8 cellular contexts compared by ENCODE assay signal in the genomic region with DNA sequence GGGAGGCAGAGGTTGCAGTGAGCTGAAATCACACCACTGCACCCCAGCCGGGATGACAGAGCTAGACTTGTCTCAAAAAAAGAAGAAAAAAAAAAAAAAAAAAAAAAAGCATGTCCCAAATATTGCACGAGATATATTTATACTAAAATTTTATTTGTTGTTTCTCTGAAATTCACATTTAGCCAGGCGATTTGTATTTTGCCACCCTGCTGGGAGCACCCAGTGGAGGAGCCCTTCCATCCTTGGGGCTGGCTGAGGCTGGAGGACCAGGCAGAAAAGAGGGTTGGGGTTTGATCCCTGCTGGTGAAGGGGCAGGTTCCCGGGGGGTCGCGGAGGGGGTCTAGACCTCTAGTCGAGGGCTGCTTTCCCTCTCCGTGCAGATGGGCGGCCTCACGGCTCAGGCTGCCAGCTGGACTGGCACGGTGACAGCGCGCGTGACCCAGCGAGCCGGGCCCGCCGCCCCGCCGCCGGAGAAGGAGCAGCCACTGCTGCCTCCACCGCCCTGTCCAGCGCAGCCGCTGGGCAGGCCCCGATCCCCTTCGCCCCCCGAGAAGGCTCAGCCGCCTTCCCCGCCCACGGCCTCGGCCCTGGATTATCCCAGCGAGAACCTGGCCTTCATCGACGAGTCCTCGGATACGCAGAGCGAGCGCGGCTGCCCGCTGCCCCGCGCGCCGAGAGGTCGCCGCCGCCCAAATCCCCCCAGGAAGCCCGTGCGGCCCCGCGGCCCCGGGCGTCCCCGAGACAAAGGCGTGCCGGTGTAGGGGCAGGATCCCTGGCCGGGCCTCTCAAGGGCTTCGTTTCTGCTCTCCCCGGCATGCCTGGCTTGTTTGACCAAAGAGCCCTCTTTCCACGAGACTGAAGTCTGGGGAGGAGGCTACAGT. TPM values are rescaled to one million over a fixed set of nuclear protein-coding genes. Genes with fewer than 3 reads are reported as not detected.
DNase-seq lines count a peak whose midpoint lies in the region; ATAC-seq, FAIRE-seq and TF ChIP-seq lines count a peak whose summit lies in the region.

No MANE protein-coding gene starts in this region.

- no peaks in the 10 kb centered on the region for H3K36me3 ChIP-seq in BLaER1 treated with 17β-estradiol and CSF1 and Interleukin-3, amounts not matched to agents 10 nM and 100 nM
- no peaks in the 10 kb centered on the region for H3K36me3 ChIP-seq in Peyer's patch
- H3K36me3 ChIP-seq in pancreas: no peaks in the 10 kb centered on the region
- H3K36me3 ChIP-seq in OCI-LY7 (ENCODE audit: insufficient read depth, low read length): no peaks in the 10 kb centered on the region

- peaks cover 27 to 43% (median 32%) of the 10 kb centered on the region in 10 experiments for H3K4me1 ChIP-seq in BLaER1 treated with 17β-estradiol and CSF1 and Interleukin-3, amounts not matched to agents 10 nM and 100 nM
- peaks cover 3 to 29% (median 25%) of the 10 kb centered on the region in 4 donors for H3K4me1 ChIP-seq in Peyer's patch
- H3K4me1 ChIP-seq in pancreas: peaks cover 10 to 24% (median 11%) of the 10 kb centered on the region in 3 donors
- peaks cover 19% of the 10 kb centered on the region for H3K4me1 ChIP-seq in OCI-LY7 (ENCODE audit: insufficient read depth, low read length, poor library complexity, severe bottlenecking)

- H2AFZ ChIP-seq in OCI-LY7 (ENCODE audit: low read length): no peak overlapping the region

- H3K4me2 ChIP-seq in BLaER1 treated with 17β-estradiol and CSF1 and Interleukin-3, amounts not matched to agents 10 nM and 100 nM: peak overlapping the region; percentile 83 to 93 (median 89)
- no peak overlapping the region for H3K4me2 ChIP-seq in OCI-LY7 (ENCODE audit: low read length)

- DNase-seq in Peyer's patch (peak in 1 of 3 donors; percentile 71), glutamatergic neuron (peak; percentile 37), pancreas (peak; percentile 59 to 89 (median 72)), OCI-LY7 (ENCODE audit: low spot score) (no peak), progenitor cell of endocrine pancreas (ENCODE audit: low spot score, unreplicated experiment) (no peak)
- no peak for DNase-seq in stimulated activated naive CD4-positive, alpha-beta T cell treated with Interleukin-2 at 50 U/mL for 16 hours (lab: John Stamatoyannopoulos, UW)

- H3K27me3 ChIP-seq in BLaER1 treated with 17β-estradiol and CSF1 and Interleukin-3, amounts not matched to agents 10 nM and 100 nM: peaks cover 79 to 86% (median 81%) of the 10 kb centered on the region in 11 experiments
- peaks cover 0 to 42% of the 10 kb centered on the region in 2 donors for H3K27me3 ChIP-seq in Peyer's patch
- peaks cover 0 to 21% (median 9%) of the 10 kb centered on the region in 4 donors for H3K27me3 ChIP-seq in pancreas

- 3% methylated on average over 49 to 60 of the region's 60 CpGs for WGBS in pancreas, 2 donors

- no peak overlapping the region for H3K27ac Mint-ChIP-seq in glutamatergic neuron (ENCODE audit: unreplicated experiment)
- H3K27ac Mint-ChIP-seq in progenitor cell of endocrine pancreas: no peak overlapping the region

- peak overlapping the region; percentile 64 for H3K4me3 Mint-ChIP-seq in glutamatergic neuron (ENCODE audit: unreplicated experiment)
- no peak overlapping the region for H3K4me3 Mint-ChIP-seq in progenitor cell of endocrine pancreas (ENCODE audit: low read depth)

- BruUV-seq in OCI-LY7 (replicated peaks; lab: Mats Ljungman, UMichigan): no TSS peak

- H3K9ac ChIP-seq in BLaER1 treated with 17β-estradiol and CSF1 and Interleukin-3, amounts not matched to agents 10 nM and 100 nM: peak overlapping the region in 10 of 11 experiments; percentile 8 to 49 (median 24); a peak in 11 of 22 replicates

- TF ChIP-seq POLR2A in Peyer's patch (IDR thresholded peaks at IDR 0.05): no peak

- FAIRE-seq in pancreas (lab: Jason Lieb, UNC): no peak

- H3K4me3 ChIP-seq in BLaER1 treated with 17β-estradiol and CSF1 and Interleukin-3, amounts not matched to agents 10 nM and 100 nM: peak overlapping the region; percentile 36 to 62 (median 49); a peak in 18 of 20 replicates
- peak overlapping the region; percentile 1 to 45 (median 34) for H3K4me3 ChIP-seq in Peyer's patch
- H3K4me3 ChIP-seq in pancreas: peak overlapping the region; percentile 14 to 46 (median 30)
- H3K4me3 ChIP-seq in OCI-LY7 (ENCODE audit: low read depth, low read length, poor library complexity, severe bottlenecking): no peak overlapping the region

- H3K4me1 Mint-ChIP-seq in glutamatergic neuron (ENCODE audit: low read depth, unreplicated experiment) (peaks cover 2% of the 10 kb centered on the region), progenitor cell of endocrine pancreas (ENCODE audit: low read depth) (peaks cover 5% of the 10 kb centered on the region)

- peak; percentile 46 to 65 (median 56) for ATAC-seq in pancreas
- no peak for ATAC-seq in GM18868 (IDR thresholded peaks at IDR 0.05; ENCODE audit: unreplicated experiment)

- no peak for TF ChIP-seq CTCF in Peyer's patch (IDR thresholded peaks at IDR 0.05)
- no peak for TF ChIP-seq CTCF in glutamatergic neuron (IDR thresholded peaks at IDR 0.05; ENCODE audit: partially characterized antibody, unreplicated experiment)
- TF ChIP-seq CTCF in pancreas (IDR thresholded peaks at IDR 0.05): no peak
- no peak for TF ChIP-seq CTCF in OCI-LY7 (conservative IDR thresholded peaks at IDR 0.05; ENCODE audit: low read length)
- no peak for TF ChIP-seq CTCF in progenitor cell of endocrine pancreas (IDR thresholded peaks at IDR 0.05; ENCODE audit: unreplicated experiment)

- H4K20me1 ChIP-seq in BLaER1 treated with 17β-estradiol and CSF1 and Interleukin-3, amounts not matched to agents 10 nM and 100 nM: peaks cover 0 to 52% (median 32%) of the 10 kb centered on the region in 11 experiments; a peak in 18 of 22 replicates
- no peaks in the 10 kb centered on the region for H4K20me1 ChIP-seq in OCI-LY7 (ENCODE audit: insufficient read depth, low read length)

- H3K9me3 ChIP-seq in BLaER1 treated with 17β-estradiol and CSF1 and Interleukin-3, amounts not matched to agents 10 nM and 100 nM (replicated peaks in 1 of 11): no peaks in the 10 kb centered on the region
- no peaks in the 10 kb centered on the region for H3K9me3 ChIP-seq in Peyer's patch
- no peaks in the 10 kb centered on the region for H3K9me3 ChIP-seq in pancreas
- no peaks in the 10 kb centered on the region for H3K9me3 ChIP-seq in OCI-LY7 (ENCODE audit: low read length)

- H3K27me3 Mint-ChIP-seq in glutamatergic neuron (ENCODE audit: unreplicated experiment) (peaks cover 37% of the 10 kb centered on the region), progenitor cell of endocrine pancreas (peaks cover 74% of the 10 kb centered on the region)

- H3K27ac ChIP-seq in BLaER1 treated with 17β-estradiol and CSF1 and Interleukin-3, amounts not matched to agents 10 nM and 100 nM: no peak overlapping the region
- H3K27ac ChIP-seq in Peyer's patch (peak overlapping the region in 1 of 4 donors; percentile 42), pancreas (no peak overlapping the region), OCI-LY7 (ENCODE audit: low read depth, low read length, poor library complexity, severe bottlenecking) (no peak overlapping the region)

- H3K9me3 Mint-ChIP-seq in glutamatergic neuron (ENCODE audit: unreplicated experiment) (peaks cover 7% of the 10 kb centered on the region), progenitor cell of endocrine pancreas (ENCODE audit: low read depth) (no peaks in the 10 kb centered on the region)

- no peaks in the 10 kb centered on the region for H3K79me2 ChIP-seq in OCI-LY7 (ENCODE audit: insufficient read depth, low read depth, low read length)

- no peaks in the 10 kb centered on the region for H3K36me3 Mint-ChIP-seq in glutamatergic neuron (ENCODE audit: unreplicated experiment)
- H3K36me3 Mint-ChIP-seq in progenitor cell of endocrine pancreas (ENCODE audit: insufficient read depth): peaks cover 2% of the 10 kb centered on the region

- CTCF ChIA-PET in OCI-LY7 (lab: Charles Lee; ENCODE audit: unreplicated experiment): no interaction called here

- intact Hi-C loops in pancreas (cut with DNase I): loop anchor here in 2 of 3 donors (10.0 kb wide), 2 partner anchors 94 to 304 kb away; partner anchors contain the start of gene FERMT3 (in 1 of the 2)
- intact Hi-C loops in OCI-LY7 (cut with micrococcal nuclease; ENCODE audit: unreplicated experiment): no loop called here

- POLR2A ChIA-PET in OCI-LY7 (lab: Charles Lee): no interaction called here

- no peaks in the 10 kb centered on the region for H3K9me2 ChIP-seq in OCI-LY7 (ENCODE audit: insufficient read depth, low read length)

RNA-seq across cellular contexts. Expression of gene CATSPERZ, which starts 1.0 kb away (rescaled TPM):
- total RNA-seq in Peyer's patch (1 to 10 TPM in 1 of 4 donors, not detected in 3; 9.9 TPM), glutamatergic neuron (ENCODE audit: unreplicated experiment) (not detected), pancreas (under 1 TPM in 1 of 6 donors, not detected in 5; 0.51 TPM), OCI-LY7 (2022) (1.4 TPM in 1 of 2 replicates, not detected in the other), progenitor cell of endocrine pancreas (not detected in 2 replicates)
- 1 to 10 TPM in 1 of 2 donors, under 1 TPM in 1; 0.27 to 1.5 TPM for polyA plus RNA-seq in pancreas
- total RNA-seq in OCI-LY7 (2014; rRNA removed; shearing (Covaris generic)): 0.38 and 3.2 TPM in 2 replicates

RNA-seq across cellular contexts. Expression of gene ESRRA, which starts 6.1 kb away (rescaled TPM):
- total RNA-seq in Peyer's patch (100 to 1,000 TPM; 151 to 460 (median 341) TPM), glutamatergic neuron (ENCODE audit: unreplicated experiment) (69.9 TPM), pancreas (10 to 100 TPM; 28.0 to 50.7 (median 37.9) TPM), OCI-LY7 (2022) (44.9 and 57.8 TPM in 2 replicates), progenitor cell of endocrine pancreas (28.1 and 31.4 TPM in 2 replicates)
- polyA plus RNA-seq in pancreas: 10 to 100 TPM; 61.0 to 62.3 TPM
- 28.6 and 42.3 TPM in 2 replicates for total RNA-seq in OCI-LY7 (2014; rRNA removed; shearing (Covaris generic))

RNA-seq across cellular contexts. Expression of gene KCNK4, which starts 8.1 kb away (rescaled TPM):
- total RNA-seq in Peyer's patch (not detected), glutamatergic neuron (ENCODE audit: unreplicated experiment) (0.47 TPM), pancreas (not detected), OCI-LY7 (2022) (0.80 and 0.92 TPM in 2 replicates), progenitor cell of endocrine pancreas (0.62 TPM in 1 of 2 replicates, not detected in the other)
- polyA plus RNA-seq in pancreas: not detected
- total RNA-seq in OCI-LY7 (2014; rRNA removed; shearing (Covaris generic)): 0.95 TPM in 1 of 2 replicates, not detected in the other

RNA-seq across cellular contexts. Expression of gene GPR137, which starts 13.6 kb away (rescaled TPM):
- total RNA-seq in Peyer's patch (10 to 100 TPM in 3 of 4 donors, 1 to 10 TPM in 1; 5.8 to 49.7 (median 26.3) TPM), glutamatergic neuron (ENCODE audit: unreplicated experiment) (52.5 TPM), pancreas (10 to 100 TPM in 4 of 6 donors, 1 to 10 TPM in 2; 7.1 to 27.9 (median 11.1) TPM), OCI-LY7 (2022) (49.6 and 52.3 TPM in 2 replicates), progenitor cell of endocrine pancreas (46.7 and 56.5 TPM in 2 replicates)
- 10 to 100 TPM; 18.5 to 19.3 TPM for polyA plus RNA-seq in pancreas
- 18.3 and 19.5 TPM in 2 replicates for total RNA-seq in OCI-LY7 (2014; rRNA removed; shearing (Covaris generic))

RNA-seq across cellular contexts. Expression of gene BAD, which starts 14.7 kb away (rescaled TPM):
- 10 to 100 TPM; 57.4 to 91.8 (median 63.7) TPM for total RNA-seq in Peyer's patch
- 47.0 TPM for total RNA-seq in glutamatergic neuron (ENCODE audit: unreplicated experiment)
- 10 to 100 TPM; 21.5 to 28.2 (median 23.6) TPM for total RNA-seq in pancreas
- polyA plus RNA-seq in pancreas: 10 to 100 TPM; 48.6 to 66.3 TPM
- 43.3 and 74.2 TPM in 2 replicates for total RNA-seq in OCI-LY7 (2014; rRNA removed; shearing (Covaris generic))
- 19.3 and 21.2 TPM in 2 replicates for total RNA-seq in OCI-LY7 (2022)
- total RNA-seq in progenitor cell of endocrine pancreas: 42.8 and 46.9 TPM in 2 replicates

Comparison
In these comparisons a context has a peak if more than half of its experiments do, and no peak if none do; other contexts are left out.
1. DNase-seq: peak in glutamatergic neuron (single experiment) and pancreas (6 of 6); none in stimulated activated naive CD4-positive, alpha-beta T cell treated with Interleukin-2 at 50 U/mL for 16 hours (single experiment), OCI-LY7 (single experiment) and progenitor cell of endocrine pancreas (single experiment).